26 cellular contexts compared by ENCODE assay signal in genomic region chr6:69984506-69984905, GRCh38.
"Had no signal": no experiment of that assay in that cellular context is flagged by ENCODE, and none has a peak within 500 bp of the region (broad histone marks: within the 10 kb centered on the region; RNA-seq: fewer than 3 reads in every experiment).

No MANE protein-coding gene starts in this region.

- H3K9me3 Mint-ChIP-seq: naive thymus-derived CD8-positive, alpha-beta T cell; nephron; neural crest cell; stimulated activated naive CD8-positive, alpha-beta T cell treated with anti-CD3 and anti-CD28 coated beads, Interleukin-15, amount 100 ng/mL, for 72 hours; type B pancreatic cell had no signal

- H3K27me3 Mint-ChIP-seq: stimulated activated naive CD8-positive, alpha-beta T cell treated with anti-CD3 and anti-CD28 coated beads, Interleukin-15, amount 100 ng/mL, for 72 hours; type B pancreatic cell had no signal

- H3K4me1 Mint-ChIP-seq: naive thymus-derived CD8-positive, alpha-beta T cell; nephron; neural crest cell; stimulated activated naive CD8-positive, alpha-beta T cell treated with anti-CD3 and anti-CD28 coated beads, Interleukin-15, amount 100 ng/mL, for 72 hours had no signal

- H3K27ac Mint-ChIP-seq: naive thymus-derived CD8-positive, alpha-beta T cell; nephron; stimulated activated naive CD8-positive, alpha-beta T cell treated with anti-CD3 and anti-CD28 coated beads, Interleukin-15, amount 100 ng/mL, for 72 hours; type B pancreatic cell had no signal

- H3K4me3 ChIP-seq: left ventricle myocardium inferior, lung, mucosa of descending colon, pancreas, prostate gland, skin epidermis, tibial nerve, uterus had no signal

- H3K4me3 Mint-ChIP-seq: naive thymus-derived CD8-positive, alpha-beta T cell; nephron; neural crest cell; stimulated activated naive CD8-positive, alpha-beta T cell treated with anti-CD3 and anti-CD28 coated beads, Interleukin-15, amount 100 ng/mL, for 72 hours; type B pancreatic cell had no signal

- DNase-seq: islet precursor cell; left ventricle myocardium inferior; midbrain; mucosa of descending colon; naive thymus-derived CD8-positive, alpha-beta T cell; nucleus accumbens; pancreas; posterior cingulate gyrus; retina; right cardiac atrium; stimulated activated CD4-positive, alpha-beta T cell treated with anti-CD3 and anti-CD28 coated beads, Interleukin-12 subunit alpha, Interleukin-12 subunit beta, amount 100 ng/mL, for 4 hours; stimulated activated CD4-positive, alpha-beta T cell treated with anti-CD3 and anti-CD28 coated beads, Interleukin-15, amount 100 ng/mL, for 24 hours; stimulated activated CD4-positive, alpha-beta T cell treated with anti-CD3 and anti-CD28 coated beads, Interleukin-2, amount 100 ng/mL, for 24 hours; stimulated activated CD4-positive, alpha-beta T cell treated with anti-CD3 and anti-CD28 coated beads, Interleukin-4, amount 100 ng/mL, for 1 hour; stimulated activated naive CD4-positive, alpha-beta T cell treated with Interleukin-2 at 50 U/mL for 16 hours; stimulated activated naive CD8-positive, alpha-beta T cell treated with anti-CD3 and anti-CD28 coated beads, Interleukin-15, amount 100 ng/mL, for 72 hours; substantia nigra; uterus had no signal

- ATAC-seq: mucosa of descending colon; naive thymus-derived CD8-positive, alpha-beta T cell; pancreas; right cardiac atrium; sciatic nerve had no signal

- H3K36me3 Mint-ChIP-seq: naive thymus-derived CD8-positive, alpha-beta T cell; type B pancreatic cell had no signal
